Comparison of ENCODE assay signal across 9 cellular contexts in genomic region chr16:27312580-27313421, GRCh38. TPM values are rescaled to one million over a fixed set of nuclear protein-coding genes. Genes with fewer than 3 reads are reported as not detected.
DNase-seq lines count a peak whose midpoint lies in the region; ATAC-seq and TF ChIP-seq lines count a peak whose summit lies in the region.
"Had no signal": no experiment of that assay in that cellular context is flagged by ENCODE, and none has a peak within 500 bp of the region (broad histone marks: within the 10 kb centered on the region; RNA-seq: fewer than 3 reads in every experiment).

No MANE protein-coding gene starts in this region.

- no peak overlapping the region for H3K9ac ChIP-seq in parathyroid adenoma

- no peak for TF ChIP-seq POLR2A in esophagus squamous epithelium (IDR thresholded peaks at IDR 0.05)

- H3K27ac ChIP-seq in RWPE2 (ENCODE audit: poor library complexity, severe bottlenecking) (peak overlapping the region; percentile 92), esophagus squamous epithelium (peak overlapping the region; percentile 97 to 100 (median 99)), parathyroid adenoma (peak overlapping the region; percentile 43)

- CTCF ChIA-PET in Calu3 (lab: Charles Lee), result no interaction called here

- peak overlapping the region; percentile 82 for H3K4me3 Mint-ChIP-seq in Calu3 (ENCODE audit: low read depth, unreplicated experiment)

- H3K27me3 ChIP-seq in RWPE2 (ENCODE audit: insufficient read depth, poor library complexity, severe bottlenecking) (no peaks in the 10 kb centered on the region), esophagus squamous epithelium (no peaks in the 10 kb centered on the region), parathyroid adenoma (ENCODE audit: control insufficient read depth, insufficient read depth, low read length) (no peaks in the 10 kb centered on the region)

- peak overlapping the region; percentile 50 for H3K4me2 ChIP-seq in parathyroid adenoma (ENCODE audit: low read length)

- H3K4me1 Mint-ChIP-seq in Calu3 (ENCODE audit: low read depth, unreplicated experiment), result peaks cover 50% of the 10 kb centered on the region

- intact Hi-C loops in Calu3 (cut with micrococcal nuclease; ENCODE audit: unreplicated experiment), result loop anchor here (10.0 kb wide), 1 partner anchor 902 kb away; the partner anchor contains the start of gene XPO6
- intact Hi-C loops in esophagus squamous epithelium (cut with DNase I), result no loop called here

- H3K27ac Mint-ChIP-seq in Calu3 (ENCODE audit: unreplicated experiment), result peak overlapping the region; percentile 80

- DNase-seq in Calu3 (no peak), RWPE2 (ENCODE audit: low spot score) (no peak), esophagus squamous epithelium (lab: John Stamatoyannopoulos, UW) (no peak), NCI-H146 treated with DMSO at 0.1 percent for 48 hours (lab: John Stamatoyannopoulos, UW; ENCODE audit: unreplicated experiment) (no peak), ACHN (no peak)
- DNase-seq: NCI-H1105 treated with DMSO at 0.1 percent for 48 hours had no signal

- no TSS peak for BruUV-seq in Calu3 (replicated peaks; lab: Mats Ljungman, UMichigan)

- peaks cover 39% of the 10 kb centered on the region for H3K36me3 Mint-ChIP-seq in Calu3 (ENCODE audit: insufficient read depth, unreplicated experiment)

- no peaks in the 10 kb centered on the region for H3K79me2 ChIP-seq in parathyroid adenoma

- in situ Hi-C loops in ACHN (cut with HindIII; ENCODE audit: low pct_ligation_motif_present, low pct_unique_long_range_greater_than_20kb, low sequenced_read_pairs), result no loop called here

- peaks cover 27% of the 10 kb centered on the region for H3K4me1 ChIP-seq in RWPE2 (ENCODE audit: insufficient read depth, poor library complexity, severe bottlenecking)
- peaks cover 29 to 45% (median 30%) of the 10 kb centered on the region in 3 donors for H3K4me1 ChIP-seq in esophagus squamous epithelium
- peaks cover 11% of the 10 kb centered on the region for H3K4me1 ChIP-seq in parathyroid adenoma

- ATAC-seq in RWPE2 (ENCODE audit: low read depth), result no peak
- ATAC-seq in GM19455 (IDR thresholded peaks at IDR 0.05; ENCODE audit: unreplicated experiment), result no peak
- no peak for ATAC-seq in HG02884 (IDR thresholded peaks at IDR 0.05; ENCODE audit: unreplicated experiment)

- H3K4me3 ChIP-seq in RWPE2 (ENCODE audit: severe bottlenecking) (peak overlapping the region; percentile 95), esophagus squamous epithelium (peak overlapping the region; percentile 79 to 98 (median 88)), parathyroid adenoma (ENCODE audit: low read depth, low read length) (peak overlapping the region; percentile 79)

- no peaks in the 10 kb centered on the region for H3K27me3 Mint-ChIP-seq in Calu3 (ENCODE audit: unreplicated experiment)

- 69 to 91% methylated on average over 5 to 11 of the region's 11 CpGs for WGBS in esophagus squamous epithelium, 2 donors

- H2AFZ ChIP-seq in parathyroid adenoma, result peak overlapping the region; percentile 97

- H3K9me3 ChIP-seq in RWPE2 (ENCODE audit: severe bottlenecking) (no peaks in the 10 kb centered on the region), esophagus squamous epithelium (no peaks in the 10 kb centered on the region), parathyroid adenoma (ENCODE audit: control insufficient read depth, low read length) (no peaks in the 10 kb centered on the region)

- TF ChIP-seq CTCF in Calu3 (IDR thresholded peaks at IDR 0.05; ENCODE audit: unreplicated experiment), result no peak
- no peak for TF ChIP-seq CTCF in RWPE2 (IDR thresholded peaks at IDR 0.05; ENCODE audit: poor library complexity, severe bottlenecking)
- no peak for TF ChIP-seq CTCF in esophagus squamous epithelium (IDR thresholded peaks at IDR 0.05)
- TF ChIP-seq CTCF in parathyroid adenoma (IDR thresholded peaks at IDR 0.05), result no peak

- no peaks in the 10 kb centered on the region for H3K9me3 Mint-ChIP-seq in Calu3 (ENCODE audit: low read depth, unreplicated experiment)

- H3K36me3 ChIP-seq in RWPE2 (ENCODE audit: low read depth), result peaks cover 16% of the 10 kb centered on the region
- H3K36me3 ChIP-seq in esophagus squamous epithelium, result no peaks in the 10 kb centered on the region
- no peaks in the 10 kb centered on the region for H3K36me3 ChIP-seq in parathyroid adenoma (ENCODE audit: control insufficient read depth, insufficient read depth, low read length)

RNA-seq across cellular contexts. Expression of gene IL4R, which starts 1.0 kb away (rescaled TPM):
- 99.0 and 108 TPM in 2 replicates for total RNA-seq in Calu3 (2022)
- total RNA-seq in esophagus squamous epithelium, result 10 to 100 TPM; 84.9 to 97.9 (median 89.8) TPM

RNA-seq across cellular contexts. Expression of gene NSMCE1, which starts 44.2 kb away (rescaled TPM):
- total RNA-seq in Calu3 (2022), result 74.9 and 83.2 TPM in 2 replicates
- 10 to 100 TPM; 22.4 to 92.4 (median 29.5) TPM for total RNA-seq in esophagus squamous epithelium

Comparison
In these comparisons a context has a peak if more than half of its experiments do, and no peak if none do; other contexts are left out.
1. H3K27ac ChIP-seq: peak in every context shown above with its lines; median percentile 99 in esophagus squamous epithelium; 92 in RWPE2; 43 in parathyroid adenoma.